Comparison of ENCODE assay signal across 8 cellular contexts in genomic region chr1:228109073-228109961, GRCh38. TPM values are rescaled to one million over a fixed set of nuclear protein-coding genes. Genes with fewer than 3 reads are reported as not detected.
DNase-seq lines count a peak whose midpoint lies in the region; ATAC-seq and TF ChIP-seq lines count a peak whose summit lies in the region.

Gene MRPL55 (minus strand): TSS chr1:228109299. CDS start chr1:228108260, 1,039 bp downstream.

- H3K4me1 Mint-ChIP-seq in chondrocyte (ENCODE audit: low read depth) = peaks cover 26% of the 10 kb centered on the region

- peak; percentile 86 for ATAC-seq in HG03442 (IDR thresholded peaks at IDR 0.05; ENCODE audit: unreplicated experiment)

- DNase-seq in Ammon's horn (ENCODE audit: low spot score) (peak; percentile 100), GM19238 (ENCODE audit: insufficient read length, low spot score) (peak; percentile 92), NCI-H510A treated with DMSO at 0.1 percent for 48 hours (lab: John Stamatoyannopoulos, UW) (peak; percentile 88), chondrocyte (ENCODE audit: low spot score) (peak; percentile 98), kidney glomerular epithelial cell (lab: John Stamatoyannopoulos, UW) (peak; percentile 89)
- DNase-seq in activated CD4-positive, alpha-beta T cell treated with anti-CD3 and anti-CD28 coated beads for 24 hours (ENCODE audit: low read depth in 2 of 2) = peak; percentile 97
- peak; percentile 96 to 99 for DNase-seq in stimulated activated CD4-positive, alpha-beta T cell treated with anti-CD3 and anti-CD28 coated beads, Interleukin-1b, Interleukin-23, amount 100 ng/mL, for 1 hour (ENCODE audit: low read depth in 2 of 2)

- no peaks in the 10 kb centered on the region for H3K9me3 Mint-ChIP-seq in chondrocyte (ENCODE audit: low read depth)

- peak within 1 kb of the TSS; percentile 93 for H3K27ac Mint-ChIP-seq in chondrocyte (ENCODE audit: unreplicated experiment)

- no peaks in the 10 kb centered on the region for H3K27me3 Mint-ChIP-seq in chondrocyte (ENCODE audit: low read depth)

- peaks cover 4% of the 10 kb centered on the region for H3K36me3 Mint-ChIP-seq in chondrocyte (ENCODE audit: low read depth)

- peak; percentile 55 for TF ChIP-seq CTCF in chondrocyte (IDR thresholded peaks at IDR 0.05)

- H3K4me3 Mint-ChIP-seq in chondrocyte (ENCODE audit: unreplicated experiment) = peak within 1 kb of the TSS; percentile 89

RNA-seq across cellular contexts. Expression of gene MRPL55, which starts in this region (rescaled TPM):
- 45.4 to 75.6 TPM (median 48.6 TPM) in 3 replicates for total RNA-seq in chondrocyte

Comparison
In these comparisons a context has a peak if more than half of its experiments do, and no peak if none do; other contexts are left out.
1. Peak in every context shown above with its lines: DNase-seq and ATAC-seq.